ENCODE assay signal across 22 cellular contexts in the genomic region with DNA sequence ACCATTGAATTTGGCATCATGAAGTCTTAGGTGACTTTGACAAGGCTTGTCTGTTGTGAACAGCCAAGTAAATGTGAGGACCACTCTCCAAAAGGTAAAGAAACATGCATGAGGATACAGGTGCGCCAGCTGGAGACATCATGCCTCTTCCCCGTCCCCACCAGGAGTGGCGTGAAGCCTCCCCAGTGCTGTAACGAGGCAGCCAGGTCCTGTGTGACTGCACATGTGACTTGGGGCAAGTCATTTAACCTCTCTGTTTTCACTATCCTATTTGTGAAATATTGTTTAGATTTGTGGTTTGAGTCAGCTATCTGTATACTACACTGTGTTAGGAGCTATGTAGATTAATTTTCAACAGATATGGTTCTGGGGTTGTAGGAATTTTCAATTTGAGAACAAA.
"Had no signal": no experiment of that assay in that cellular context is flagged by ENCODE, and none has a peak within 500 bp of the region (broad histone marks: within the 10 kb centered on the region; RNA-seq: fewer than 3 reads in every experiment).

No MANE protein-coding gene starts in this region.

- DNase-seq: activated CD4-positive, alpha-beta T cell treated with anti-CD3 and anti-CD28 coated beads for 4 hours; activated naive CD4-positive, alpha-beta T cell treated with Interleukin-2 at 50 U/mL for 16 hours; activated T-cell treated with anti-CD3 and anti-CD28 coated beads for 4 hours; aorta; brain microvascular endothelial cell; cerebellar nuclear complex; effector CD8-positive, alpha-beta T cell; heart left ventricle; immature natural killer cell; kidney glomerular epithelial cell; left ventricle myocardium inferior; stimulated activated CD4-positive, alpha-beta T cell treated with anti-CD3 and anti-CD28 coated beads, Interleukin-2, amount 100 ng/mL, for 24 hours; stimulated activated naive CD8-positive, alpha-beta T cell treated with anti-CD3 and anti-CD28 coated beads, Interleukin-15, Interleukin-2, amounts not matched to agents 100 U/mL and 50 U/mL, for 24 hours; T-helper 17 cell had no signal

- H3K9me3 Mint-ChIP-seq: dendritic cell treated with granulocyte-macrophage colony-stimulating factor and Interleukin-4, amounts not matched to agents 40 ng/mL and 50 ng/mL, for 4 days; immature natural killer cell; neural crest cell had no signal

- ATAC-seq: gastroesophageal sphincter; heart left ventricle; stimulated activated naive CD8-positive, alpha-beta T cell treated with anti-CD3 and anti-CD28 coated beads, Interleukin-15, Interleukin-2, amounts not matched to agents 100 U/mL and 50 U/mL, for 24 hours; T-helper 17 cell had no signal

- H3K27ac Mint-ChIP-seq: dendritic cell treated with granulocyte-macrophage colony-stimulating factor and Interleukin-4, amounts not matched to agents 40 ng/mL and 50 ng/mL, for 4 days; immature natural killer cell; progenitor cell of endocrine pancreas; T-helper 17 cell had no signal

- H3K4me1 ChIP-seq: left ventricle myocardium inferior, suprapubic skin, vagina had no signal

- H3K27me3 Mint-ChIP-seq: dendritic cell treated with granulocyte-macrophage colony-stimulating factor and Interleukin-4, amounts not matched to agents 40 ng/mL and 50 ng/mL, for 4 days; progenitor cell of endocrine pancreas; T-helper 17 cell had no signal

- H3K4me1 Mint-ChIP-seq: neural crest cell had no signal

- H3K36me3 ChIP-seq: brain microvascular endothelial cell, esophagus muscularis mucosa, gastroesophageal sphincter, left ventricle myocardium inferior, suprapubic skin, vagina had no signal

- H3K4me3 Mint-ChIP-seq: dendritic cell treated with granulocyte-macrophage colony-stimulating factor and Interleukin-4, amounts not matched to agents 40 ng/mL and 50 ng/mL, for 4 days; neural crest cell; T-helper 17 cell had no signal

- H3K4me3 ChIP-seq: esophagus muscularis mucosa, gastroesophageal sphincter, left ventricle myocardium inferior, suprapubic skin, vagina had no signal

- H3K27me3 ChIP-seq: brain microvascular endothelial cell, esophagus muscularis mucosa, gastroesophageal sphincter, heart left ventricle, suprapubic skin, vagina had no signal

- H3K27ac ChIP-seq: brain microvascular endothelial cell, esophagus muscularis mucosa, gastroesophageal sphincter, left ventricle myocardium inferior, suprapubic skin, vagina, VCaP had no signal

- H3K9me3 ChIP-seq: esophagus muscularis mucosa, gastroesophageal sphincter, heart left ventricle, left ventricle myocardium inferior, suprapubic skin, vagina had no signal
